1 cellular context compared by ENCODE assay signal in the genomic region with DNA sequence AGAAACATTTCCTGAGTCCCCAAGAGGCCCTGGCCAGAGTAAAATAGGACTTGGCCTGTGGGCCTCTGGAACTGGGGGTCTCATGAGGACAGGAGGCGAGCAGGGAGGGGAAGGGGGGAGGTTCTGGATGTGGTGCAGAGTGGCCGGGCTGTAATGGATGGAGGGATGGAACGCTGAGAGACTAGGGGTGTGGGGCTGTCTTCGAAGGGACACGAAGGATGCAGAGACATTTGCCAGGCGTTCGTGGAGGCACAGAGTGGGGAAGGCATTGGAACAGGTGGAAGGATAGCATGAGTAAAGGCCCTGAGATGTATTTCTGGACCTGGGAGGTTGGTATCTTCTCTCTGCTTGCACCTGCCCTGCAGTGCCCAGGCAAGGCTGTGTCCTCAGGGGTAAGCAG.
TF ChIP-seq lines count a peak whose summit lies in the region.

No MANE protein-coding gene starts in this region.

TF ChIP-seq in HepG2, 621 proteins besides CTCF, POLR2A, EP300 and RAD21 (continued from another document):
- TF ChIP-seq UBTF (CRISPR knock-in tag; IDR thresholded peaks at IDR 0.05) (no peak), ETV5 (CRISPR knock-in tag; IDR thresholded peaks at IDR 0.05; ENCODE audit: borderline replicate concordance) (no peak), FIP1L1 (IDR thresholded peaks at IDR 0.05; ENCODE audit: borderline replicate concordance, insufficient read depth, low read depth, low read length) (no peak), SNAI1 (CRISPR knock-in tag; IDR thresholded peaks at IDR 0.05; ENCODE audit: borderline replicate concordance) (no peak), ARNT (IDR thresholded peaks at IDR 0.05) (no peak)
- TF ChIP-seq, protein P1, sequence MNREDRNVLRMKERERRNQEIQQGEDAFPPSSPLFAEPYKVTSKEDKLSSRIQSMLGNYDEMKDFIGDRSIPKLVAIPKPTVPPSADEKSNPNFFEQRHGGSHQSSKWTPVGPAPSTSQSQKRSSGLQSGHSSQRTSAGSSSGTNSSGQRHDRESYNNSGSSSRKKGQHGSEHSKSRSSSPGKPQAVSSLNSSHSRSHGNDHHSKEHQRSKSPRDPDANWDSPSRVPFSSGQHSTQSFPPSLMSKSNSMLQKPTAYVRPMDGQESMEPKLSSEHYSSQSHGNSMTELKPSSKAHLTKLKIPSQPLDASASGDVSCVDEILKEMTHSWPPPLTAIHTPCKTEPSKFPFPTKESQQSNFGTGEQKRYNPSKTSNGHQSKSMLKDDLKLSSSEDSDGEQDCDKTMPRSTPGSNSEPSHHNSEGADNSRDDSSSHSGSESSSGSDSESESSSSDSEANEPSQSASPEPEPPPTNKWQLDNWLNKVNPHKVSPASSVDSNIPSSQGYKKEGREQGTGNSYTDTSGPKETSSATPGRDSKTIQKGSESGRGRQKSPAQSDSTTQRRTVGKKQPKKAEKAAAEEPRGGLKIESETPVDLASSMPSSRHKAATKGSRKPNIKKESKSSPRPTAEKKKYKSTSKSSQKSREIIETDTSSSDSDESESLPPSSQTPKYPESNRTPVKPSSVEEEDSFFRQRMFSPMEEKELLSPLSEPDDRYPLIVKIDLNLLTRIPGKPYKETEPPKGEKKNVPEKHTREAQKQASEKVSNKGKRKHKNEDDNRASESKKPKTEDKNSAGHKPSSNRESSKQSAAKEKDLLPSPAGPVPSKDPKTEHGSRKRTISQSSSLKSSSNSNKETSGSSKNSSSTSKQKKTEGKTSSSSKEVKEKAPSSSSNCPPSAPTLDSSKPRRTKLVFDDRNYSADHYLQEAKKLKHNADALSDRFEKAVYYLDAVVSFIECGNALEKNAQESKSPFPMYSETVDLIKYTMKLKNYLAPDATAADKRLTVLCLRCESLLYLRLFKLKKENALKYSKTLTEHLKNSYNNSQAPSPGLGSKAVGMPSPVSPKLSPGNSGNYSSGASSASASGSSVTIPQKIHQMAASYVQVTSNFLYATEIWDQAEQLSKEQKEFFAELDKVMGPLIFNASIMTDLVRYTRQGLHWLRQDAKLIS (CRISPR knock-in tag; IDR thresholded peaks at IDR 0.05) = no peak
